Comparison of ENCODE assay signal across 22 cellular contexts in the genomic region with DNA sequence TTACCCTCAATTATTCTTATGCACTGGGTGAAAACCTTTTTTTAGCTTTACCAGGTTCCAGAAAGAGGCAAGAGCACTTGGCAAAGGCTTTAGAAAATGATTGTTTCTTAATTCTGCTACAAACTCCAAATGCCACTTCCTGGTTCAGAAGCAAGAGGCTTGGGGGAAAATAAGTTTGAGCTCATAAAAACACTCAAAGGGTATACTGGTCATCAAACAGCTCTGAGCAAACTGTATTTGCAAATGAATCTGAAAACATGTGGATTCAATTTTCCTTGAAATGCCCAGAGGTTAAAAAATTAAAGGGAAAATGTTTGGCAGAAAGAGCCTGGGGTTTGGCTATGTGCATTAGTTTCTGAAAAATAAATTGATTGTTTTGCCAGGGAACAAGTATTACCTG.
A peak's percentile ranks its signal among the peaks of the same experiment; 100 is the strongest.
DNase-seq lines count a peak whose midpoint lies in the region; ATAC-seq and TF ChIP-seq lines count a peak whose summit lies in the region.
"Had no signal": no experiment of that assay in that cellular context is flagged by ENCODE, and none has a peak within 500 bp of the region (broad histone marks: within the 10 kb centered on the region; RNA-seq: fewer than 3 reads in every experiment).

No MANE protein-coding gene starts in this region.

- TF ChIP-seq POLR2A in spleen (IDR thresholded peaks at IDR 0.05) = no peak

- H3K9me3 ChIP-seq in right atrium auricular region (no peaks in the 10 kb centered on the region), spleen (no peaks in the 10 kb centered on the region)
- H3K9me3 ChIP-seq: Caco-2, colonic mucosa had no signal

- H3K4me1 Mint-ChIP-seq in brain (peaks cover 58% of the 10 kb centered on the region), mesothelial cell of epicardium (peaks cover 45% of the 10 kb centered on the region)

- intact Hi-C loops in Right ventricle myocardium inferior (cut with DNase I) (loop anchor here (10.0 kb wide), 1 partner anchor 309 kb away; no protein-coding TSS in a partner anchor), spleen (cut with DNase I; ENCODE audit: low total_unique reads) (no loop called here)

- H3K27me3 ChIP-seq in right atrium auricular region (no peaks in the 10 kb centered on the region), spleen (replicated peaks in 1 of 7) (no peaks in the 10 kb centered on the region)
- H3K27me3 ChIP-seq: colonic mucosa had no signal

- DNase-seq in right atrium auricular region (ENCODE audit: low spot score) (no peak), Right ventricle myocardium inferior (ENCODE audit: missing footprints) (no peak), mesothelial cell of epicardium (ENCODE audit: low spot score in 2 of 2, unreplicated experiment in 2 of 2) (no peak), spleen (no peak)
- no peak for DNase-seq in activated CD4-positive, alpha-beta T cell treated with anti-CD3 and anti-CD28 coated beads, Interleukin-2, amount 50 U/mL, for 1 hour
- DNase-seq in activated CD8-positive, alpha-beta memory T cell treated with anti-CD3 and anti-CD28 coated beads, Interleukin-2, amount 50 U/mL, for 4 hours = no peak
- DNase-seq in activated CD8-positive, alpha-beta memory T cell treated with anti-CD3 and anti-CD28 coated beads for 24 hours = no peak
- DNase-seq: activated CD4-positive, alpha-beta T cell treated with anti-CD3 and anti-CD28 coated beads for 1 hour; activated naive CD4-positive, alpha-beta T cell; aorta; Caco-2; colonic mucosa; glutamatergic neuron; KBM-7; NCI-H1048; NCI-H2081 treated with DMSO at 0.1 percent for 48 hours; NCI-H524; nephron progenitor cell; SHP77 treated with DMSO at 0.1 percent for 48 hours; T-helper 9 cell had no signal

- H3K36me3 Mint-ChIP-seq in brain (no peaks in the 10 kb centered on the region), mesothelial cell of epicardium (no peaks in the 10 kb centered on the region)

- no peaks in the 10 kb centered on the region for H3K36me3 ChIP-seq in right atrium auricular region
- no peaks in the 10 kb centered on the region for H3K36me3 ChIP-seq in spleen
- H3K36me3 ChIP-seq: colonic mucosa had no signal

- H3K4me3 ChIP-seq in right atrium auricular region (no peak overlapping the region), spleen (no peak overlapping the region)
- H3K4me3 ChIP-seq: colonic mucosa had no signal

- H3K4me3 Mint-ChIP-seq in brain (peak overlapping the region in 2 of 5 experiments; percentile 7 to 35), mesothelial cell of epicardium (no peak overlapping the region)
- H3K4me3 Mint-ChIP-seq: nephron progenitor cell; stimulated activated naive CD8-positive, alpha-beta T cell treated with anti-CD3 and anti-CD28 coated beads, Interleukin-15, Interleukin-2, amounts not matched to agents 100 ng/mL and 50 ng/mL, for 24 hours had no signal

- H3K4me1 ChIP-seq in right atrium auricular region = peaks cover 0 to 30% of the 10 kb centered on the region in 2 donors
- H3K4me1 ChIP-seq in spleen = no peaks in the 10 kb centered on the region
- H3K4me1 ChIP-seq: colonic mucosa had no signal

- H3K27me3 Mint-ChIP-seq in brain = peaks cover 6% of the 10 kb centered on the region
- peaks cover 8% of the 10 kb centered on the region for H3K27me3 Mint-ChIP-seq in mesothelial cell of epicardium (ENCODE audit: low read depth)

- H3K27ac Mint-ChIP-seq in brain (peak overlapping the region in 3 of 5 experiments; percentile 14 to 93 (median 24)), mesothelial cell of epicardium (peak overlapping the region; percentile 93)
- H3K27ac Mint-ChIP-seq: stimulated activated naive CD8-positive, alpha-beta T cell treated with anti-CD3 and anti-CD28 coated beads, Interleukin-15, Interleukin-2, amounts not matched to agents 100 ng/mL and 50 ng/mL, for 24 hours had no signal

- H3K27ac ChIP-seq in right atrium auricular region = peak overlapping the region; percentile 35 to 62
- no peak overlapping the region for H3K27ac ChIP-seq in spleen
- H3K27ac ChIP-seq: colonic mucosa had no signal

- TF ChIP-seq CTCF in right atrium auricular region (IDR thresholded peaks at IDR 0.05) (no peak), brain (conservative IDR thresholded peaks at IDR 0.05) (no peak), mesothelial cell of epicardium (IDR thresholded peaks at IDR 0.05; ENCODE audit: unreplicated experiment) (no peak), spleen (IDR thresholded peaks at IDR 0.05 in 8 of 11, conservative IDR thresholded peaks at IDR 0.05 in 3 of 11) (no peak)

- no peak for ATAC-seq in Right ventricle myocardium inferior

- peaks cover 0 to 3% (median 0%) of the 10 kb centered on the region in 5 experiments for H3K9me3 Mint-ChIP-seq in brain
- peaks cover 8% of the 10 kb centered on the region for H3K9me3 Mint-ChIP-seq in mesothelial cell of epicardium
- H3K9me3 Mint-ChIP-seq: stimulated activated naive CD8-positive, alpha-beta T cell treated with anti-CD3 and anti-CD28 coated beads, Interleukin-15, Interleukin-2, amounts not matched to agents 100 ng/mL and 50 ng/mL, for 24 hours had no signal

Comparison
In these comparisons a context has a peak if more than half of its experiments do, and no peak if none do; other contexts are left out.
1. H3K27ac ChIP-seq: peak in right atrium auricular region (2 of 2); none in spleen (0 of 8).